13 cellular contexts compared by ENCODE assay signal in genomic region chr3:140170612-140171011, GRCh38.
DNase-seq lines count a peak whose midpoint lies in the region; ATAC-seq and TF ChIP-seq lines count a peak whose summit lies in the region.
"Had no signal": no experiment of that assay in that cellular context is flagged by ENCODE, and none has a peak within 500 bp of the region (broad histone marks: within the 10 kb centered on the region; RNA-seq: fewer than 3 reads in every experiment).

No MANE protein-coding gene starts in this region.

- no peak overlapping the region for H3K4me3 ChIP-seq in endodermal cell (ENCODE audit: low read length)
- H3K4me3 ChIP-seq: adrenal gland, prostate gland had no signal

- H3K4me3 Mint-ChIP-seq in naive thymus-derived CD8-positive, alpha-beta T cell: no peak overlapping the region
- H3K4me3 Mint-ChIP-seq in endodermal cell: no peak overlapping the region
- H3K4me3 Mint-ChIP-seq: activated CD4-positive, alpha-beta T cell treated with anti-CD3 and anti-CD28 coated beads for 36 hours had no signal

- no peaks in the 10 kb centered on the region for H3K27me3 ChIP-seq in endodermal cell (ENCODE audit: control insufficient read depth, insufficient read depth, low read length, poor library complexity, severe bottlenecking)
- H3K27me3 ChIP-seq: adrenal gland had no signal

- intact Hi-C loops in Right ventricle myocardium superior (cut with DNase I): no loop called here

- WGBS in endodermal cell (ENCODE audit: insufficient coverage in 1 of 2, insufficient read length in 1 of 2), 2 experiments: 90% methylated on average over 1 of the region's 1 CpG; no CpG with 5 or more reads in 1 of the 2 experiments

- POLR2A ChIA-PET in naive thymus-derived CD8-positive, alpha-beta T cell (lab: Charles Lee): no interaction called here

- no peak for TF ChIP-seq CTCF in endodermal cell (conservative IDR thresholded peaks at IDR 0.05)

- H3K27ac ChIP-seq in endodermal cell (ENCODE audit: low read depth, low read length): no peak overlapping the region
- H3K27ac ChIP-seq: adrenal gland, prostate gland had no signal

- H3K4me1 ChIP-seq in endodermal cell (ENCODE audit: control insufficient read depth, insufficient read depth, low read length): no peaks in the 10 kb centered on the region
- H3K4me1 ChIP-seq: adrenal gland, prostate gland had no signal

- DNase-seq in NCI-H82 (lab: John Stamatoyannopoulos, UW): peak; percentile 26
- DNase-seq in NCI-H82 treated with DMSO at 0.1 percent for 48 hours (lab: John Stamatoyannopoulos, UW; ENCODE audit: unreplicated experiment): no peak
- DNase-seq in naive thymus-derived CD8-positive, alpha-beta T cell: no peak
- DNase-seq in endodermal cell: no peak
- DNase-seq in NK-92 (lab: John Stamatoyannopoulos, UW; ENCODE audit: unreplicated experiment): no peak
- no peak for DNase-seq in Right ventricle myocardium superior
- DNase-seq: activated CD4-positive, alpha-beta T cell treated with anti-CD3 and anti-CD28 coated beads for 36 hours; adrenal gland; islet precursor cell; KBM-7 had no signal

- no peaks in the 10 kb centered on the region for H3K9me3 ChIP-seq in endodermal cell (ENCODE audit: control insufficient read depth, low read length)
- H3K9me3 ChIP-seq: adrenal gland, prostate gland had no signal

- no peaks in the 10 kb centered on the region for H3K36me3 ChIP-seq in endodermal cell (ENCODE audit: control insufficient read depth, insufficient read depth, low read length)
- H3K36me3 ChIP-seq: adrenal gland, prostate gland had no signal

- H3K9me3 Mint-ChIP-seq in naive thymus-derived CD8-positive, alpha-beta T cell: peaks cover 0 to 7% (median 0%) of the 10 kb centered on the region in 9 donors
- H3K9me3 Mint-ChIP-seq in endodermal cell: peaks cover 4% of the 10 kb centered on the region

- peaks cover 0 to 2% (median 0%) of the 10 kb centered on the region in 3 donors for H3K36me3 Mint-ChIP-seq in naive thymus-derived CD8-positive, alpha-beta T cell
- H3K36me3 Mint-ChIP-seq in endodermal cell (ENCODE audit: low read depth): no peaks in the 10 kb centered on the region

- ATAC-seq in HG02642 (IDR thresholded peaks at IDR 0.05; ENCODE audit: poor library complexity, unreplicated experiment): peak; percentile 96
- peak; percentile 88 for ATAC-seq in HG03521 (IDR thresholded peaks at IDR 0.05; ENCODE audit: unreplicated experiment)
- no peak for ATAC-seq in naive thymus-derived CD8-positive, alpha-beta T cell
- ATAC-seq in Right ventricle myocardium superior (ENCODE audit: poor library complexity): no peak
- ATAC-seq: activated CD4-positive, alpha-beta T cell treated with anti-CD3 and anti-CD28 coated beads for 36 hours had no signal

- no peaks in the 10 kb centered on the region for H3K4me1 Mint-ChIP-seq in naive thymus-derived CD8-positive, alpha-beta T cell
- H3K4me1 Mint-ChIP-seq in endodermal cell: peaks cover 12% of the 10 kb centered on the region
- H3K4me1 Mint-ChIP-seq: activated CD4-positive, alpha-beta T cell treated with anti-CD3 and anti-CD28 coated beads for 36 hours had no signal

- H3K9ac ChIP-seq in endodermal cell (ENCODE audit: extremely low read depth, low read length, poor library complexity, severe bottlenecking): no peak overlapping the region

- no peak overlapping the region for H3K27ac Mint-ChIP-seq in naive thymus-derived CD8-positive, alpha-beta T cell
- no peak overlapping the region for H3K27ac Mint-ChIP-seq in endodermal cell
- H3K27ac Mint-ChIP-seq: activated CD4-positive, alpha-beta T cell treated with anti-CD3 and anti-CD28 coated beads for 36 hours had no signal

- H3K27me3 Mint-ChIP-seq in naive thymus-derived CD8-positive, alpha-beta T cell: peaks cover 2 to 51% (median 10%) of the 10 kb centered on the region in 5 donors
- peaks cover 2% of the 10 kb centered on the region for H3K27me3 Mint-ChIP-seq in endodermal cell (ENCODE audit: insufficient read depth)

Comparison
In these comparisons a context has a peak if more than half of its experiments do, and no peak if none do; other contexts are left out.
1. ATAC-seq: peak in HG02642 (single experiment) and HG03521 (single experiment); none in naive thymus-derived CD8-positive, alpha-beta T cell (0 of 2) and Right ventricle myocardium superior (single experiment).